Comparison of ENCODE assay signal across 8 cellular contexts in the genomic region with DNA sequence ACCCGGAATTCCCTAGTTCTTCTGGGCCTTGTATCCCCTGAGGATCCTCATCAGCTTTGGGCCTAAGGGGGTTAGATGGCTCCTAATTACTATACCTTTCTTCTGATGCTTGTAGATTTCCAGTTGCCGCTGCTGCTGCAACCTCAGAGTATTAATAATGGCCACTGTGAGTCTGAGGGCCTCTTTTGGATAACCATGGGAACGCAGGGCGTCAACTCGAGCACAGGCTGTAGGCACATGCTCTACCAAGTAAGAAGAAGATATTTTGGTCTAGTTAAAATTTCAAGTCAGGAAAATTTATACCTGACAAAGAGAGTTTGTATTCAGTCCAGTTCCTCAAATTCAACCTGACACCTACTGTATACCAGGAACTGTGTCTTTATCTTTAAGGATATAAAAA.
"Had no signal": no experiment of that assay in that cellular context is flagged by ENCODE, and none has a peak within 500 bp of the region (broad histone marks: within the 10 kb centered on the region; RNA-seq: fewer than 3 reads in every experiment).

No MANE protein-coding gene starts in this region.

- ATAC-seq: HepG2 had no signal

- FAIRE-seq: HepG2, HTR-8/SVneo had no signal

- H3K4me3 Mint-ChIP-seq: IgD-negative memory B cell had no signal

- H3K27ac Mint-ChIP-seq: IgD-negative memory B cell had no signal

- DNase-seq: IMR-90, KBM-7, KG1 had no signal

- H3K27ac ChIP-seq: HL-60, KMS-11 had no signal

- H3K27me3 Mint-ChIP-seq: IgD-negative memory B cell had no signal

- H3K9ac ChIP-seq: KMS-11 had no signal

- H3K4me2 ChIP-seq: KMS-11 had no signal

- H3K9me3 Mint-ChIP-seq: IgD-negative memory B cell had no signal

- H3K36me3 Mint-ChIP-seq: IgD-negative memory B cell had no signal

- H3K4me1 Mint-ChIP-seq: IgD-negative memory B cell had no signal
